In the genomic region with DNA sequence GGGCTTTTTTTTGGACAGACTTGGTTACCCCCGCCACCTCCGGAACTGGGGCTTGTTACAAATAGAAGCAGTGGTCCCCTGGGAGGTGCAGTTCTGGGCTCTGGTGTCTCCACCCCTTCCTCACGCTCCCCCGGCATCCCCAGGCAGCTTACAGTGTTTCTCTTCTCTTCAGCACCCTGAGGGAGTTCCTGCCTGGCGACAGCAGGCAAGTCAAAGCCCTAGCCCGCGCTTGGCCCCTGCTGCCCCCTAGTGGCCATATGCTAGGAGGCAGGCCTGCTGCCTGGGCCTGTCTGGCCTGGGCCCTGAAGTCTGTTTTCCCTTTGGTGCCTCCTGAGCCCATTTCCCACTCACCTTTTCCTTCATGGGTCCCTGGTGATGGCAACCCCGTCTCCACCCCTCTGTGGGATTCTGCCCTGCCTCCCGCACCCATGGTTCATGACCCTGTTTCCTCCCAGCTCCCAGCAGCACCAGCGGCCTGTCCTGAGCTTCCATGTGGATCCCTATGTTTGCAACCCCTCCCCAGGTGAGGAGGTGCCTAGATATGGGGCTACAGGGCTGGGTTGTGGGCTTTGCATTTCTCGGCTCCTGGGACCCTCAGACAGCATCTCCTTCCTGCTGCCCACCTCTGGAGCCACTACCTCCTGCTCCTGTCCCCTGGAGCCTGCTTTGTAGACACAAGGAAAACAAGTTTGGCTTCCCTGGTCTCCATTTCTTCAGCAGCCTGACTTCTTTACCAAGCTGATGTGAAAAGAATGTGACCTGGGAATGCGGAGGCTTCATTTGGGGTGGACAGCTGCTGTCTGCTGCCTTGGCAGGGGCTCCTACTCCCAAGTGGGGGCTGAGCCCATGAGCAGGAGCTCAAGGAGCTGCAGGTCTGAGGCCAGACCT, we compare ENCODE assay signal across 1 cellular context.
TF ChIP-seq lines count a peak whose summit lies in the region.

No MANE protein-coding gene starts in this region.

TF ChIP-seq in HepG2, 621 proteins besides CTCF, POLR2A, EP300 and RAD21 (continued from another document and continues in another):
- TF ChIP-seq, protein P1, sequence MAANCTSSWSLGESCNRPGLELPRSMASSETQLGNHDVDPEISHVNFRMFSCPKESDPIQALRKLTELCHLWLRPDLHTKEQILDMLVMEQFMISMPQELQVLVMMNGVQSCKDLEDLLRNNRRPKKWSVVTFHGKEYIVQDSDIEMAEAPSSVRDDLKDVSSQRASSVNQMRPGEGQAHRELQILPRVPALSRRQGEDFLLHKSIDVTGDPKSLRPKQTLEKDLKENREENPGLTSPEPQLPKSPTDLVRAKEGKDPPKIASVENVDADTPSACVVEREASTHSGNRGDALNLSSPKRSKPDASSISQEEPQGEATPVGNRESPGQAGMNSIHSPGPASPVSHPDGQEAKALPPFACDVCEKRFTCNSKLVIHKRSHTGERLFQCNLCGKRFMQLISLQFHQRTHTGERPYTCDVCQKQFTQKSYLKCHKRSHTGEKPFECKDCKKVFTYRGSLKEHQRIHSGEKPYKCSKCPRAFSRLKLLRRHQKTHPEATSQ (CRISPR knock-in tag; IDR thresholded peaks at IDR 0.05; ENCODE audit: borderline replicate concordance), result no peak
- TF ChIP-seq ZNF30 (CRISPR knock-in tag; IDR thresholded peaks at IDR 0.05) (no peak), SIN3B (IDR thresholded peaks at IDR 0.05; ENCODE audit: low read length) (no peak), PPARG (CRISPR knock-in tag; conservative IDR thresholded peaks at IDR 0.05) (no peak), ZNF431 (CRISPR knock-in tag; IDR thresholded peaks at IDR 0.05; ENCODE audit: borderline replicate concordance, low read depth) (no peak), ZNF747 (CRISPR knock-in tag; IDR thresholded peaks at IDR 0.05; ENCODE audit: borderline replicate concordance) (no peak), CBX1 (IDR thresholded peaks at IDR 0.05; ENCODE audit: low read depth) (no peak), ZNF264 (CRISPR knock-in tag; IDR thresholded peaks at IDR 0.05) (no peak), ARID2 (CRISPR knock-in tag; IDR thresholded peaks at IDR 0.05; ENCODE audit: borderline replicate concordance) (no peak), ZNF33B (CRISPR knock-in tag; IDR thresholded peaks at IDR 0.05) (no peak; the same call in 1 of the 2 replicates), MIXL1 (CRISPR knock-in tag; IDR thresholded peaks at IDR 0.05) (0 out of 2 replicates have a peak, but pooled peaks have one; percentile 28), ZFP62 (CRISPR knock-in tag; IDR thresholded peaks at IDR 0.05) (no peak), ARNT (IDR thresholded peaks at IDR 0.05) (no peak), STAG1 (CRISPR knock-in tag; IDR thresholded peaks at IDR 0.05) (peak; percentile 83), KDM6A (CRISPR knock-in tag; IDR thresholded peaks at IDR 0.05; ENCODE audit: low read depth) (no peak), ZNF350 (CRISPR knock-in tag; IDR thresholded peaks at IDR 0.05; ENCODE audit: borderline replicate concordance, low read depth) (no peak; the same call in 1 of the 2 replicates), KLF11 (CRISPR knock-in tag; IDR thresholded peaks at IDR 0.05) (no peak), KLF9 (CRISPR knock-in tag; IDR thresholded peaks at IDR 0.05; ENCODE audit: low read depth) (no peak), KAT7 (CRISPR knock-in tag; IDR thresholded peaks at IDR 0.05; ENCODE audit: borderline replicate concordance) (no peak), MTF1 (CRISPR knock-in tag; IDR thresholded peaks at IDR 0.05) (no peak), TEAD3 (CRISPR knock-in tag; optimal IDR thresholded peaks at IDR 0.05; ENCODE audit: borderline replicate concordance) (peak; percentile 42), ZBTB21 (CRISPR knock-in tag; IDR thresholded peaks at IDR 0.05) (no peak), PCBP2 (optimal IDR thresholded peaks at IDR 0.05; ENCODE audit: low read depth, low read length, poor library complexity, severe bottlenecking) (no peak), ZKSCAN8 (CRISPR knock-in tag; IDR thresholded peaks at IDR 0.05; ENCODE audit: borderline replicate concordance) (no peak), ZNF296 (CRISPR knock-in tag; conservative IDR thresholded peaks at IDR 0.05) (no peak), ZNF337 (CRISPR knock-in tag; IDR thresholded peaks at IDR 0.05; ENCODE audit: borderline replicate concordance, low read depth) (no peak), CENPX (CRISPR knock-in tag; IDR thresholded peaks at IDR 0.05) (no peak), HNRNPLL (IDR thresholded peaks at IDR 0.05; ENCODE audit: low read depth, low read length, poor library complexity, severe bottlenecking) (peak; percentile 27), TEAD2 (CRISPR knock-in tag; IDR thresholded peaks at IDR 0.05) (no peak), NPAS2 (CRISPR knock-in tag; IDR thresholded peaks at IDR 0.05; ENCODE audit: borderline replicate concordance) (no peak), SAFB2 (CRISPR knock-in tag; IDR thresholded peaks at IDR 0.05; ENCODE audit: borderline replicate concordance, low read depth) (no peak), ZEB1 (IDR thresholded peaks at IDR 0.05; ENCODE audit: insufficient replicate concordance, low read depth) (no peak), TCF7L2 (IDR thresholded peaks at IDR 0.05; ENCODE audit: low read depth, low read length) (no peak), ADNP (CRISPR knock-in tag; IDR thresholded peaks at IDR 0.05) (no peak), MED1 (CRISPR knock-in tag; IDR thresholded peaks at IDR 0.05) (0 out of 2 replicates have a peak, but pooled peaks have one; percentile 22), ZBTB20 (CRISPR knock-in tag; IDR thresholded peaks at IDR 0.05; ENCODE audit: borderline replicate concordance, low read depth) (no peak), TOPORS (CRISPR knock-in tag; IDR thresholded peaks at IDR 0.05) (no peak), JARID2 (CRISPR knock-in tag; IDR thresholded peaks at IDR 0.05; ENCODE audit: insufficient replicate concordance) (no peak)
- TF ChIP-seq, protein P2, sequence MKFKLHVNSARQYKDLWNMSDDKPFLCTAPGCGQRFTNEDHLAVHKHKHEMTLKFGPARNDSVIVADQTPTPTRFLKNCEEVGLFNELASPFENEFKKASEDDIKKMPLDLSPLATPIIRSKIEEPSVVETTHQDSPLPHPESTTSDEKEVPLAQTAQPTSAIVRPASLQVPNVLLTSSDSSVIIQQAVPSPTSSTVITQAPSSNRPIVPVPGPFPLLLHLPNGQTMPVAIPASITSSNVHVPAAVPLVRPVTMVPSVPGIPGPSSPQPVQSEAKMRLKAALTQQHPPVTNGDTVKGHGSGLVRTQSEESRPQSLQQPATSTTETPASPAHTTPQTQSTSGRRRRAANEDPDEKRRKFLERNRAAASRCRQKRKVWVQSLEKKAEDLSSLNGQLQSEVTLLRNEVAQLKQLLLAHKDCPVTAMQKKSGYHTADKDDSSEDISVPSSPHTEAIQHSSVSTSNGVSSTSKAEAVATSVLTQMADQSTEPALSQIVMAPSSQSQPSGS (CRISPR knock-in tag; IDR thresholded peaks at IDR 0.05), result peak; percentile 24; the same call in 1 of the 2 replicates
- TF ChIP-seq, protein P3, sequence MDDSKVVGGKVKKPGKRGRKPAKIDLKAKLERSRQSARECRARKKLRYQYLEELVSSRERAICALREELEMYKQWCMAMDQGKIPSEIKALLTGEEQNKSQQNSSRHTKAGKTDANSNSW (CRISPR knock-in tag; IDR thresholded peaks at IDR 0.05; ENCODE audit: borderline replicate concordance), result no peak
- TF ChIP-seq, protein P4, sequence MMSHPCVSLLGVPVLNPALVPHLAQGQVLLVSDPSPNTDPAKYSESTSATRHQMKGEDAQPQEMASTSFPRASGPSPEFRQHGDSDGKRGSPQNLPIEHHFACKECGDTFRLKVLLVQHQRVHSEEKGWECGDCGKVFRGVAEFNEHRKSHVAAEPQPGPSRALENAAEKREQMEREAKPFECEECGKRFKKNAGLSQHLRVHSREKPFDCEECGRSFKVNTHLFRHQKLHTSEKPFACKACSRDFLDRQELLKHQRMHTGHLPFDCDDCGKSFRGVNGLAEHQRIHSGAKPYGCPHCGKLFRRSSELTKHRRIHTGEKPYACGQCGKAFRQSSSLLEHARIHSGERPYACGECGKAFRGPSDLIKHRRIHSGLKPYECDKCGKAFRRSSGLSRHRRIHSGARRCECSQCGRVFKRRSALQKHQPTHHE (CRISPR knock-in tag; IDR thresholded peaks at IDR 0.05; ENCODE audit: borderline replicate concordance), result no peak
- TF ChIP-seq, protein P5, sequence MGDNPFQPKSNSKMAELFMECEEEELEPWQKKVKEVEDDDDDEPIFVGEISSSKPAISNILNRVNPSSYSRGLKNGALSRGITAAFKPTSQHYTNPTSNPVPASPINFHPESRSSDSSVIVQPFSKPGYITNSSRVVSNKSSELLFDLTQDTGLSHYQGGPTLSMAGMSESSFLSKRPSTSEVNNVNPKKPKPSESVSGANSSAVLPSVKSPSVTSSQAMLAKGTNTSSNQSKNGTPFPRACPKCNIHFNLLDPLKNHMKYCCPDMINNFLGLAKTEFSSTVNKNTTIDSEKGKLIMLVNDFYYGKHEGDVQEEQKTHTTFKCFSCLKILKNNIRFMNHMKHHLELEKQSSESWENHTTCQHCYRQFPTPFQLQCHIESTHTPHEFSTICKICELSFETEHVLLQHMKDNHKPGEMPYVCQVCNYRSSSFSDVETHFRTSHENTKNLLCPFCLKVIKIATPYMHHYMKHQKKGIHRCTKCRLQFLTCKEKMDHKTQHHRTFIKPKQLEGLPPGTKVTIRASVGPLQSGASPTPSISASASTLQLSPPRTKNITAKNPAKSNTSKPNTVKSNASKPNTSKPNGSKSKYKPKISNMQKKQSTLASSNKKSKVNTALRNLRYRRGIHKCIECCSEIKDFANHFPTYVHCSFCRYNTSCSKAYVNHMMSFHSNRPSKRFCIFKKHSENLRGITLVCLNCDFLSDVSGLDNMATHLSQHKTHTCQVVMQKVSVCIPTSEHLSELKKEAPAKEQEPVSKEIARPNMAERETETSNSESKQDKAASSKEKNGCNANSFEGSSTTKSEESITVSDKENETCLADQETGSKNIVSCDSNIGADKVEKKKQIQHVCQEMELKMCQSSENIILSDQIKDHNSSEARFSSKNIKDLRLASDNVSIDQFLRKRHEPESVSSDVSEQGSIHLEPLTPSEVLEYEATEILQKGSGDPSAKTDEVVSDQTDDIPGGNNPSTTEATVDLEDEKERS (CRISPR knock-in tag; IDR thresholded peaks at IDR 0.05), result no peak
- TF ChIP-seq, protein P6, sequence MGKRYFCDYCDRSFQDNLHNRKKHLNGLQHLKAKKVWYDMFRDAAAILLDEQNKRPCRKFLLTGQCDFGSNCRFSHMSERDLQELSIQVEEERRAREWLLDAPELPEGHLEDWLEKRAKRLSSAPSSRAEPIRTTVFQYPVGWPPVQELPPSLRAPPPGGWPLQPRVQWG (CRISPR knock-in tag; IDR thresholded peaks at IDR 0.05; ENCODE audit: borderline replicate concordance, low read depth), result no peak
- TF ChIP-seq, protein P7, sequence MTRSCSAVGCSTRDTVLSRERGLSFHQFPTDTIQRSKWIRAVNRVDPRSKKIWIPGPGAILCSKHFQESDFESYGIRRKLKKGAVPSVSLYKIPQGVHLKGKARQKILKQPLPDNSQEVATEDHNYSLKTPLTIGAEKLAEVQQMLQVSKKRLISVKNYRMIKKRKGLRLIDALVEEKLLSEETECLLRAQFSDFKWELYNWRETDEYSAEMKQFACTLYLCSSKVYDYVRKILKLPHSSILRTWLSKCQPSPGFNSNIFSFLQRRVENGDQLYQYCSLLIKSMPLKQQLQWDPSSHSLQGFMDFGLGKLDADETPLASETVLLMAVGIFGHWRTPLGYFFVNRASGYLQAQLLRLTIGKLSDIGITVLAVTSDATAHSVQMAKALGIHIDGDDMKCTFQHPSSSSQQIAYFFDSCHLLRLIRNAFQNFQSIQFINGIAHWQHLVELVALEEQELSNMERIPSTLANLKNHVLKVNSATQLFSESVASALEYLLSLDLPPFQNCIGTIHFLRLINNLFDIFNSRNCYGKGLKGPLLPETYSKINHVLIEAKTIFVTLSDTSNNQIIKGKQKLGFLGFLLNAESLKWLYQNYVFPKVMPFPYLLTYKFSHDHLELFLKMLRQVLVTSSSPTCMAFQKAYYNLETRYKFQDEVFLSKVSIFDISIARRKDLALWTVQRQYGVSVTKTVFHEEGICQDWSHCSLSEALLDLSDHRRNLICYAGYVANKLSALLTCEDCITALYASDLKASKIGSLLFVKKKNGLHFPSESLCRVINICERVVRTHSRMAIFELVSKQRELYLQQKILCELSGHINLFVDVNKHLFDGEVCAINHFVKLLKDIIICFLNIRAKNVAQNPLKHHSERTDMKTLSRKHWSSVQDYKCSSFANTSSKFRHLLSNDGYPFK (CRISPR knock-in tag; IDR thresholded peaks at IDR 0.05; ENCODE audit: borderline replicate concordance), result peak; percentile 18; the same call in 1 of the 2 replicates
- TF ChIP-seq, protein P8, sequence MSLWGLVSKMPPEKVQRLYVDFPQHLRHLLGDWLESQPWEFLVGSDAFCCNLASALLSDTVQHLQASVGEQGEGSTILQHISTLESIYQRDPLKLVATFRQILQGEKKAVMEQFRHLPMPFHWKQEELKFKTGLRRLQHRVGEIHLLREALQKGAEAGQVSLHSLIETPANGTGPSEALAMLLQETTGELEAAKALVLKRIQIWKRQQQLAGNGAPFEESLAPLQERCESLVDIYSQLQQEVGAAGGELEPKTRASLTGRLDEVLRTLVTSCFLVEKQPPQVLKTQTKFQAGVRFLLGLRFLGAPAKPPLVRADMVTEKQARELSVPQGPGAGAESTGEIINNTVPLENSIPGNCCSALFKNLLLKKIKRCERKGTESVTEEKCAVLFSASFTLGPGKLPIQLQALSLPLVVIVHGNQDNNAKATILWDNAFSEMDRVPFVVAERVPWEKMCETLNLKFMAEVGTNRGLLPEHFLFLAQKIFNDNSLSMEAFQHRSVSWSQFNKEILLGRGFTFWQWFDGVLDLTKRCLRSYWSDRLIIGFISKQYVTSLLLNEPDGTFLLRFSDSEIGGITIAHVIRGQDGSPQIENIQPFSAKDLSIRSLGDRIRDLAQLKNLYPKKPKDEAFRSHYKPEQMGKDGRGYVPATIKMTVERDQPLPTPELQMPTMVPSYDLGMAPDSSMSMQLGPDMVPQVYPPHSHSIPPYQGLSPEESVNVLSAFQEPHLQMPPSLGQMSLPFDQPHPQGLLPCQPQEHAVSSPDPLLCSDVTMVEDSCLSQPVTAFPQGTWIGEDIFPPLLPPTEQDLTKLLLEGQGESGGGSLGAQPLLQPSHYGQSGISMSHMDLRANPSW (CRISPR knock-in tag; IDR thresholded peaks at IDR 0.05; ENCODE audit: borderline replicate concordance), result no peak
- TF ChIP-seq, protein P9, sequence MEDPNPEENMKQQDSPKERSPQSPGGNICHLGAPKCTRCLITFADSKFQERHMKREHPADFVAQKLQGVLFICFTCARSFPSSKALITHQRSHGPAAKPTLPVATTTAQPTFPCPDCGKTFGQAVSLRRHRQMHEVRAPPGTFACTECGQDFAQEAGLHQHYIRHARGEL (CRISPR knock-in tag; IDR thresholded peaks at IDR 0.05), result no peak
